8 cellular contexts compared by ENCODE assay signal in genomic region chr22:38700789-38701628, GRCh38.
DNase-seq lines count a peak whose midpoint lies in the region; ATAC-seq and TF ChIP-seq lines count a peak whose summit lies in the region.

Gene JOSD1 (minus strand): TSS chr22:38700943. CDS start chr22:38699987, 956 bp downstream.

- DNase-seq in AG08395 (ENCODE audit: low spot score) (peak; percentile 91), NCI-H524 (lab: John Stamatoyannopoulos, UW) (peak; percentile 69 to 92), choroid plexus epithelial cell (ENCODE audit: low read depth) (peak; percentile 95), kidney glomerular epithelial cell (lab: John Stamatoyannopoulos, UW) (peak; percentile 82)
- DNase-seq in activated CD4-positive, alpha-beta T cell treated with anti-CD3 and anti-CD28 coated beads for 48 hours = peak; percentile 98
- peak; percentile 95 to 97 for DNase-seq in stimulated activated CD4-positive, alpha-beta T cell treated with anti-CD3 and anti-CD28 coated beads, Interleukin-15, amount 100 ng/mL, for 48 hours (ENCODE audit: low read depth in 2 of 2)

- peak; percentile 36 for ATAC-seq in GM19023 (IDR thresholded peaks at IDR 0.05; ENCODE audit: unreplicated experiment)
- peak; percentile 13 for ATAC-seq in HG03378 (IDR thresholded peaks at IDR 0.05; ENCODE audit: unreplicated experiment)

- TF ChIP-seq CTCF in choroid plexus epithelial cell (conservative IDR thresholded peaks at IDR 0.05; ENCODE audit: low read depth, low read length) = no peak

- H3K4me3 ChIP-seq in choroid plexus epithelial cell (ENCODE audit: low read depth, low read length) = peak within 1 kb of the TSS; percentile 82

Comparison
In these comparisons a context has a peak if more than half of its experiments do, and no peak if none do; other contexts are left out.
1. Peak in every context shown above with its lines: DNase-seq, ATAC-seq and H3K4me3 ChIP-seq.